ENCODE assay signal across 17 cellular contexts in genomic region chr13:40309881-40310280, GRCh38.
A peak's percentile ranks its signal among the peaks of the same experiment; 100 is the strongest.
DNase-seq lines count a peak whose midpoint lies in the region; TF ChIP-seq lines count a peak whose summit lies in the region.
"Had no signal": no experiment of that assay in that cellular context is flagged by ENCODE, and none has a peak within 500 bp of the region (broad histone marks: within the 10 kb centered on the region; RNA-seq: fewer than 3 reads in every experiment).

No MANE protein-coding gene starts in this region.

- H3K36me3 Mint-ChIP-seq in endothelial cell (ENCODE audit: low read depth, unreplicated experiment) = peaks cover 14% of the 10 kb centered on the region
- peaks cover 3% of the 10 kb centered on the region for H3K36me3 Mint-ChIP-seq in neural progenitor cell
- H3K36me3 Mint-ChIP-seq: CD8-positive, alpha-beta T cell had no signal

- CTCF ChIA-PET in GM10248 (lab: Yijun Ruan, JAX) = interaction anchor here (0.6 to 2.7 kb wide), 3 partner anchors 12 to 34 kb away, joined by 3 to 6 read pairs (median 3); no protein-coding TSS in a partner anchor

- peaks cover 4% of the 10 kb centered on the region for H3K9me3 ChIP-seq in neural progenitor cell (ENCODE audit: low read depth)

- no peaks in the 10 kb centered on the region for H3F3A ChIP-seq in neural progenitor cell (ENCODE audit: low read depth)

- TF ChIP-seq CTCF in endothelial cell (IDR thresholded peaks at IDR 0.05; ENCODE audit: unreplicated experiment) (no peak), neural progenitor cell (IDR thresholded peaks at IDR 0.05) (no peak), GM10248 (IDR thresholded peaks at IDR 0.05; ENCODE audit: control extremely low read depth, extremely low read depth, low read depth, missing control alignments) (no peak)

- no peaks in the 10 kb centered on the region for H3K36me3 ChIP-seq in neural progenitor cell

- H2AFZ ChIP-seq in neural progenitor cell (replicated peaks) = peak overlapping the region; percentile 44
- H2AFZ ChIP-seq: GM23248 had no signal

- no peaks in the 10 kb centered on the region for H3K27me3 ChIP-seq in neural progenitor cell
- H3K27me3 ChIP-seq: BLaER1 treated with 17β-estradiol and CSF1 and Interleukin-3, amounts not matched to agents 10 nM and 100 nM had no signal

- POLR2A ChIA-PET in GM10248 (lab: Yijun Ruan, JAX) = no interaction called here

- H4K20me1 ChIP-seq in neural progenitor cell (ENCODE audit: low read depth) = no peaks in the 10 kb centered on the region
- H4K20me1 ChIP-seq: BLaER1 treated with 17β-estradiol and CSF1 and Interleukin-3, amounts not matched to agents 10 nM and 100 nM had no signal

- H3K27me3 Mint-ChIP-seq in endothelial cell (ENCODE audit: unreplicated experiment) = no peaks in the 10 kb centered on the region
- H3K27me3 Mint-ChIP-seq in neural progenitor cell (ENCODE audit: insufficient read depth, low read depth) = peaks cover 11% of the 10 kb centered on the region
- H3K27me3 Mint-ChIP-seq: B cell had no signal

- DNase-seq in NCI-H82 (lab: John Stamatoyannopoulos, UW) = peak; percentile 23
- no peak for DNase-seq in NCI-H82 treated with DMSO at 0.1 percent for 48 hours (lab: John Stamatoyannopoulos, UW; ENCODE audit: unreplicated experiment)
- DNase-seq in endothelial cell (ENCODE audit: low spot score) = no peak
- no peak for DNase-seq in neural progenitor cell (ENCODE audit: low spot score)
- no peak for DNase-seq in 8988T
- DNase-seq in GM10248 (ENCODE audit: extremely low spot score) = no peak
- no peak for DNase-seq in activated gamma-delta T cell treated with Interleukin-2 at 50 U/mL for 16 hours
- DNase-seq: Calu3; CD8-positive, alpha-beta T cell; DMS79 treated with DMSO at 0.1 percent for 48 hours; GF-D8; GM23248; HCEC 1CT had no signal

- peaks cover 50% of the 10 kb centered on the region for H3K4me1 Mint-ChIP-seq in endothelial cell (ENCODE audit: unreplicated experiment)
- peaks cover 4% of the 10 kb centered on the region for H3K4me1 Mint-ChIP-seq in neural progenitor cell
- H3K4me1 Mint-ChIP-seq: B cell had no signal

- H3K4me3 Mint-ChIP-seq in endothelial cell (ENCODE audit: unreplicated experiment) = no peak overlapping the region
- H3K4me3 Mint-ChIP-seq in neural progenitor cell = no peak overlapping the region
- H3K4me3 Mint-ChIP-seq: B cell; CD8-positive, alpha-beta T cell had no signal

- H3K9me3 Mint-ChIP-seq in endothelial cell (ENCODE audit: unreplicated experiment) = peaks cover 13% of the 10 kb centered on the region
- H3K9me3 Mint-ChIP-seq in neural progenitor cell = peaks cover 27% of the 10 kb centered on the region

- H3K9ac ChIP-seq in neural progenitor cell = no peak overlapping the region
- H3K9ac ChIP-seq: BLaER1 treated with 17β-estradiol and CSF1 and Interleukin-3, amounts not matched to agents 10 nM and 100 nM; GM23248 had no signal

- no peak overlapping the region for H3K27ac ChIP-seq in neural progenitor cell
- H3K27ac ChIP-seq: 22Rv1; BLaER1 treated with 17β-estradiol and CSF1 and Interleukin-3, amounts not matched to agents 10 nM and 100 nM; GM23248 had no signal

- no peak overlapping the region for H3K4me2 ChIP-seq in neural progenitor cell
- H3K4me2 ChIP-seq: BLaER1 treated with 17β-estradiol and CSF1 and Interleukin-3, amounts not matched to agents 10 nM and 100 nM had no signal

- peak overlapping the region; percentile 12 for H3K27ac Mint-ChIP-seq in endothelial cell (ENCODE audit: unreplicated experiment)
- H3K27ac Mint-ChIP-seq in neural progenitor cell = no peak overlapping the region
- H3K27ac Mint-ChIP-seq: B cell; CD8-positive, alpha-beta T cell had no signal

- no peaks in the 10 kb centered on the region for H3K4me1 ChIP-seq in neural progenitor cell

- no peak overlapping the region for H3K4me3 ChIP-seq in neural progenitor cell
- H3K4me3 ChIP-seq: BLaER1 treated with 17β-estradiol and CSF1 and Interleukin-3, amounts not matched to agents 10 nM and 100 nM; GM12878; GM23248 had no signal

- H3K79me2 ChIP-seq in neural progenitor cell (ENCODE audit: low read depth) = no peaks in the 10 kb centered on the region
